In the genomic region with DNA sequence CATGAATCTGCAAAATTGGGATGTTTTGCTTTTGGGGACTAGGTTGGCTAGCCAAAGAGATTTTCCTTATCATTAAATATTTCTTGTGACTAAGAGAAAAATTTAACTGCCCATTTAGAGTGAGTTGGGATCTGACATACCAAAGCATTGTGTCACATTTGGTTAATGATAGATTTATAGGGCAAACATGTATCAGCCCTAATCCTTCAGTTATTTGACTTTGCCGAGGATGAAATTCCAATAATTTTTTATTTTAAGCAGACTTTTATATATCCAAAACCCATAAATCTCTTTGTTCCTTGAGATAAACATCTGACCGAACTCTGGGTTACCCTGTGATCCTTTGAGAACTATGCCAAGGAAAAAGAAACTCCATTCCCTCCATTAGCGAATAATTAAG, we compare ENCODE assay signal across 2 cellular contexts.
TF ChIP-seq lines count a peak whose summit lies in the region.

No MANE protein-coding gene starts in this region.

TF ChIP-seq in A549, 52 proteins besides CTCF, POLR2A, EP300 and RAD21:
- TF ChIP-seq BCL3 (IDR thresholded peaks at IDR 0.05): no peak
- TF ChIP-seq FOSL2 (IDR thresholded peaks at IDR 0.05): no peak
- TF ChIP-seq FOSL2 (CRISPR knock-in tag; IDR thresholded peaks at IDR 0.05): peak; percentile 17; the same call in 1 of the 2 replicates
- TF ChIP-seq TFCP2L1 (CRISPR knock-in tag; IDR thresholded peaks at IDR 0.05): no peak
- no peak for TF ChIP-seq CBX8 (IDR thresholded peaks at IDR 0.05)
- TF ChIP-seq, protein P1, sequence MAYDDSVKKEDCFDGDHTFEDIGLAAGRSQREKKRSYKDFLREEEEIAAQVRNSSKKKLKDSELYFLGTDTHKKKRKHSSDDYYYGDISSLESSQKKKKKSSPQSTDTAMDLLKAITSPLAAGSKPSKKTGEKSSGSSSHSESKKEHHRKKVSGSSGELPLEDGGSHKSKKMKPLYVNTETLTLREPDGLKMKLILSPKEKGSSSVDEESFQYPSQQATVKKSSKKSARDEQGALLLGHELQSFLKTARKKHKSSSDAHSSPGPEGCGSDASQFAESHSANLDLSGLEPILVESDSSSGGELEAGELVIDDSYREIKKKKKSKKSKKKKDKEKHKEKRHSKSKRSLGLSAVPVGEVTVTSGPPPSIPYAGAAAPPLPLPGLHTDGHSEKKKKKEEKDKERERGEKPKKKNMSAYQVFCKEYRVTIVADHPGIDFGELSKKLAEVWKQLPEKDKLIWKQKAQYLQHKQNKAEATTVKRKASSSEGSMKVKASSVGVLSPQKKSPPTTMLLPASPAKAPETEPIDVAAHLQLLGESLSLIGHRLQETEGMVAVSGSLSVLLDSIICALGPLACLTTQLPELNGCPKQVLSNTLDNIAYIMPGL (CRISPR knock-in tag; IDR thresholded peaks at IDR 0.05; ENCODE audit: borderline replicate concordance): no peak
- no peak for TF ChIP-seq SREBF2 (IDR thresholded peaks at IDR 0.05)
- 0 out of 4 replicates have a peak, but pooled peaks of 1 of the 2 experiments have one; percentile 20 for TF ChIP-seq CEBPB (IDR thresholded peaks at IDR 0.05)
- TF ChIP-seq NFE2L2 (conservative IDR thresholded peaks at IDR 0.05; ENCODE audit: low read length): no peak
- peak; percentile 94 for TF ChIP-seq GATA3 (IDR thresholded peaks at IDR 0.05; ENCODE audit: borderline replicate concordance)
- no peak for TF ChIP-seq HES2 (IDR thresholded peaks at IDR 0.05)
- TF ChIP-seq ESRRA (IDR thresholded peaks at IDR 0.05; ENCODE audit: borderline replicate concordance, low read length): no peak
- TF ChIP-seq JUN (IDR thresholded peaks at IDR 0.05): 0 out of 5 replicates have a peak, but pooled peaks of 1 of the 2 experiments have one; percentile 33
- TF ChIP-seq JUNB (IDR thresholded peaks at IDR 0.05): peak; percentile 48
- TF ChIP-seq PHF8 (IDR thresholded peaks at IDR 0.05; ENCODE audit: borderline replicate concordance, low read depth): no peak

TF ChIP-seq in HCT116, 20 proteins besides CTCF, POLR2A, EP300 and RAD21:
- TF ChIP-seq, protein P2, sequence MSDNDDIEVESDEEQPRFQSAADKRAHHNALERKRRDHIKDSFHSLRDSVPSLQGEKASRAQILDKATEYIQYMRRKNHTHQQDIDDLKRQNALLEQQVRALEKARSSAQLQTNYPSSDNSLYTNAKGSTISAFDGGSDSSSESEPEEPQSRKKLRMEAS (IDR thresholded peaks at IDR 0.05): no peak
- TF ChIP-seq ELF1 (IDR thresholded peaks at IDR 0.05; ENCODE audit: borderline replicate concordance, low read depth): no peak
- no peak for TF ChIP-seq POLR2AphosphoS5 (IDR thresholded peaks at IDR 0.05; ENCODE audit: low read depth, low read length)
- TF ChIP-seq ZNF274 (IDR thresholded peaks at IDR 0.05; ENCODE audit: low read depth, low read length): no peak
- no peak for TF ChIP-seq EZH2 (IDR thresholded peaks at IDR 0.05)
- TF ChIP-seq SP1 (IDR thresholded peaks at IDR 0.05; ENCODE audit: low read depth): no peak
- no peak for TF ChIP-seq SIN3A (IDR thresholded peaks at IDR 0.05; ENCODE audit: low read depth)
- TF ChIP-seq, protein P3, sequence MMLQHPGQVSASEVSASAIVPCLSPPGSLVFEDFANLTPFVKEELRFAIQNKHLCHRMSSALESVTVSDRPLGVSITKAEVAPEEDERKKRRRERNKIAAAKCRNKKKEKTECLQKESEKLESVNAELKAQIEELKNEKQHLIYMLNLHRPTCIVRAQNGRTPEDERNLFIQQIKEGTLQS (IDR thresholded peaks at IDR 0.05): no peak
- no peak for TF ChIP-seq CBX3 (IDR thresholded peaks at IDR 0.05; ENCODE audit: low read depth)
- TF ChIP-seq EGR1 (IDR thresholded peaks at IDR 0.05; ENCODE audit: low read depth): no peak
- TF ChIP-seq CEBPB (IDR thresholded peaks at IDR 0.05; ENCODE audit: low read depth): no peak
